Comparison of ENCODE assay signal across 1 cellular context in the genomic region with DNA sequence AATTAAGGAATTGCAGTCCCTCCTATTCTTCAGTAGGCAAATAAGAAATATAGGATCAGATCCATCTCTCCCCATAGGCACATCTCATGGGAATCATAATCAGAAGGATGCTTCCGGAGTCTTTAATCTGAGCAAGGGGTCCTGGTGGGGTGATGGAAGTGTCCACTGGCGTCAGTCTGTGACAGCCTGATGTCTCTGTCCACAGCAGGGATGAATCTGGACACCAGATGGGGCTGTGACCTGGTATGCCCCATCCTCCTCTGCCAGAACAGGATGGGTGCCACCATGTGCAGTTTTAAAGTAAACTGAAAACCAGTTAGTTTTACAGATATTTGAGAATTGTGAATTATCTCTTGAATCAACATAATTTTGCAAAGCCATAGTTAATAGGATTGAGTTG.
TF ChIP-seq lines count a peak whose summit lies in the region.

No MANE protein-coding gene starts in this region.

TF ChIP-seq in GM23338, 12 proteins besides CTCF, POLR2A, EP300 and RAD21 (continued from another document):
- TF ChIP-seq, protein P1, sequence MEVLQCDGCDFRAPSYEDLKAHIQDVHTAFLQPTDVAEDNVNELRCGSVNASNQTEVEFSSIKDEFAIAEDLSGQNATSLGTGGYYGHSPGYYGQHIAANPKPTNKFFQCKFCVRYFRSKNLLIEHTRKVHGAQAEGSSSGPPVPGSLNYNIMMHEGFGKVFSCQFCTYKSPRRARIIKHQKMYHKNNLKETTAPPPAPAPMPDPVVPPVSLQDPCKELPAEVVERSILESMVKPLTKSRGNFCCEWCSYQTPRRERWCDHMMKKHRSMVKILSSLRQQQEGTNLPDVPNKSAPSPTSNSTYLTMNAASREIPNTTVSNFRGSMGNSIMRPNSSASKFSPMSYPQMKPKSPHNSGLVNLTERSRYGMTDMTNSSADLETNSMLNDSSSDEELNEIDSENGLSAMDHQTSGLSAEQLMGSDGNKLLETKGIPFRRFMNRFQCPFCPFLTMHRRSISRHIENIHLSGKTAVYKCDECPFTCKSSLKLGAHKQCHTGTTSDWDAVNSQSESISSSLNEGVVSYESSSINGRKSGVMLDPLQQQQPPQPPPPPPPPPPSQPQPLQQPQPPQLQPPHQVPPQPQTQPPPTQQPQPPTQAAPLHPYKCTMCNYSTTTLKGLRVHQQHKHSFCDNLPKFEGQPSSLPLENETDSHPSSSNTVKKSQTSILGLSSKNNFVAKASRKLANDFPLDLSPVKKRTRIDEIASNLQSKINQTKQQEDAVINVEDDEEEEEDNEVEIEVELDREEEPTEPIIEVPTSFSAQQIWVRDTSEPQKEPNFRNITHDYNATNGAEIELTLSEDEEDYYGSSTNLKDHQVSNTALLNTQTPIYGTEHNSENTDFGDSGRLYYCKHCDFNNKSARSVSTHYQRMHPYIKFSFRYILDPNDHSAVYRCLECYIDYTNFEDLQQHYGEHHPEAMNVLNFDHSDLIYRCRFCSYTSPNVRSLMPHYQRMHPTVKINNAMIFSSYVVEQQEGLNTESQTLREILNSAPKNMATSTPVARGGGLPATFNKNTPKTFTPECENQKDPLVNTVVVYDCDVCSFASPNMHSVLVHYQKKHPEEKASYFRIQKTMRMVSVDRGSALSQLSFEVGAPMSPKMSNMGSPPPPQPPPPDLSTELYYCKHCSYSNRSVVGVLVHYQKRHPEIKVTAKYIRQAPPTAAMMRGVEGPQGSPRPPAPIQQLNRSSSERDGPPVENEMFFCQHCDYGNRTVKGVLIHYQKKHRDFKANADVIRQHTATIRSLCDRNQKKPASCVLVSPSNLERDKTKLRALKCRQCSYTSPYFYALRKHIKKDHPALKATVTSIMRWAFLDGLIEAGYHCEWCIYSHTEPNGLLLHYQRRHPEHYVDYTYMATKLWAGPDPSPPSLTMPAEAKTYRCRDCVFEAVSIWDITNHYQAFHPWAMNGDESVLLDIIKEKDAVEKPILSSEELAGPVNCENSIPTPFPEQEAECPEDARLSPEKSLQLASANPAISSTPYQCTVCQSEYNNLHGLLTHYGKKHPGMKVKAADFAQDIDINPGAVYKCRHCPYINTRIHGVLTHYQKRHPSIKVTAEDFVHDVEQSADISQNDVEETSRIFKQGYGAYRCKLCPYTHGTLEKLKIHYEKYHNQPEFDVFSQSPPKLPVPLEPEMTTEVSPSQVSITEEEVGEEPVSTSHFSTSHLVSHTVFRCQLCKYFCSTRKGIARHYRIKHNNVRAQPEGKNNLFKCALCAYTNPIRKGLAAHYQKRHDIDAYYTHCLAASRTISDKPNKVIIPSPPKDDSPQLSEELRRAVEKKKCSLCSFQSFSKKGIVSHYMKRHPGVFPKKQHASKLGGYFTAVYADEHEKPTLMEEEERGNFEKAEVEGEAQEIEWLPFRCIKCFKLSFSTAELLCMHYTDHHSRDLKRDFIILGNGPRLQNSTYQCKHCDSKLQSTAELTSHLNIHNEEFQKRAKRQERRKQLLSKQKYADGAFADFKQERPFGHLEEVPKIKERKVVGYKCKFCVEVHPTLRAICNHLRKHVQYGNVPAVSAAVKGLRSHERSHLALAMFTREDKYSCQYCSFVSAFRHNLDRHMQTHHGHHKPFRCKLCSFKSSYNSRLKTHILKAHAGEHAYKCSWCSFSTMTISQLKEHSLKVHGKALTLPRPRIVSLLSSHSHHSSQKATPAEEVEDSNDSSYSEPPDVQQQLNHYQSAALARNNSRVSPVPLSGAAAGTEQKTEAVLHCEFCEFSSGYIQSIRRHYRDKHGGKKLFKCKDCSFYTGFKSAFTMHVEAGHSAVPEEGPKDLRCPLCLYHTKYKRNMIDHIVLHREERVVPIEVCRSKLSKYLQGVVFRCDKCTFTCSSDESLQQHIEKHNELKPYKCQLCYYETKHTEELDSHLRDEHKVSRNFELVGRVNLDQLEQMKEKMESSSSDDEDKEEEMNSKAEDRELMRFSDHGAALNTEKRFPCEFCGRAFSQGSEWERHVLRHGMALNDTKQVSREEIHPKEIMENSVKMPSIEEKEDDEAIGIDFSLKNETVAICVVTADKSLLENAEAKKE (CRISPR knock-in tag; IDR thresholded peaks at IDR 0.05) = no peak
